In genomic region chr11:134425413-134425812, GRCh38 we compare ENCODE assay signal across 21 cellular contexts. TPM values are rescaled to one million over a fixed set of nuclear protein-coding genes. Genes with fewer than 3 reads are reported as not detected.
"Had no signal": no experiment of that assay in that cellular context is flagged by ENCODE, and none has a peak within 500 bp of the region (broad histone marks: within the 10 kb centered on the region; RNA-seq: fewer than 3 reads in every experiment).

No MANE protein-coding gene starts in this region.

- H3K4me3 Mint-ChIP-seq: naive thymus-derived CD8-positive, alpha-beta T cell; stimulated activated naive B cell treated with anti-CD40 and anti-IgM and Interleukin-4, amounts not matched to agents 10 μg/mL and 1 μg/mL and 100 μg/mL, for 72 hours; stimulated activated naive CD8-positive, alpha-beta T cell treated with anti-CD3 and anti-CD28 coated beads, Interleukin-15, amount 100 ng/mL, for 72 hours; type B pancreatic cell had no signal

- DNase-seq: cerebellar nuclear complex; esophagus squamous epithelium; foreskin fibroblast; kidney glomerular epithelial cell; mammary epithelial cell; mucosa of descending colon; naive thymus-derived CD8-positive, alpha-beta T cell; sigmoid colon; stimulated activated CD4-positive, alpha-beta T cell treated with anti-CD3 and anti-CD28 coated beads, Interleukin-2, amount 100 ng/mL, for 24 hours; stimulated activated CD4-positive, alpha-beta T cell treated with anti-CD3 and anti-CD28 coated beads, Interleukin-4, amount 100 ng/mL, for 4 hours; stimulated activated naive B cell treated with anti-CD40 and anti-IgM and Interleukin-4, amounts not matched to agents 10 μg/mL and 1 μg/mL and 100 μg/mL, for 72 hours; stimulated activated naive CD8-positive, alpha-beta T cell treated with anti-CD3 and anti-CD28 coated beads, Interleukin-15, amount 100 ng/mL, for 72 hours; thyroid gland had no signal

- H3K4me1 ChIP-seq: esophagus squamous epithelium, gastroesophageal sphincter, right atrium auricular region, sigmoid colon had no signal

- H3K79me2 ChIP-seq: hepatocyte had no signal

- H3K9me3 ChIP-seq: esophagus squamous epithelium, gastroesophageal sphincter, mucosa of descending colon, neutrophil, right atrium auricular region, sigmoid colon, thyroid gland had no signal

- H3K9me3 Mint-ChIP-seq: naive thymus-derived CD8-positive, alpha-beta T cell; stimulated activated naive CD8-positive, alpha-beta T cell treated with anti-CD3 and anti-CD28 coated beads, Interleukin-15, amount 100 ng/mL, for 72 hours; type B pancreatic cell had no signal

- H2AFZ ChIP-seq: hepatocyte had no signal

- H3K27ac ChIP-seq: coronary artery, esophagus squamous epithelium, gastroesophageal sphincter, hepatocyte, neutrophil, right atrium auricular region, sigmoid colon, skin epidermis, thyroid gland had no signal

- H3K4me2 ChIP-seq: hepatocyte had no signal

- H3K27ac Mint-ChIP-seq: naive thymus-derived CD8-positive, alpha-beta T cell; stimulated activated naive B cell treated with anti-CD40 and anti-IgM and Interleukin-4, amounts not matched to agents 10 μg/mL and 1 μg/mL and 100 μg/mL, for 72 hours; type B pancreatic cell had no signal

- H3K27me3 ChIP-seq: right atrium auricular region, thyroid gland had no signal

- H3K4me1 Mint-ChIP-seq: naive thymus-derived CD8-positive, alpha-beta T cell; stimulated activated naive B cell treated with anti-CD40 and anti-IgM and Interleukin-4, amounts not matched to agents 10 μg/mL and 1 μg/mL and 100 μg/mL, for 72 hours; stimulated activated naive CD8-positive, alpha-beta T cell treated with anti-CD3 and anti-CD28 coated beads, Interleukin-15, amount 100 ng/mL, for 72 hours had no signal

- H3K36me3 ChIP-seq: esophagus squamous epithelium, gastroesophageal sphincter, neutrophil, right atrium auricular region, sigmoid colon, thyroid gland had no signal

- H3K36me3 Mint-ChIP-seq: naive thymus-derived CD8-positive, alpha-beta T cell; stimulated activated naive B cell treated with anti-CD40 and anti-IgM and Interleukin-4, amounts not matched to agents 10 μg/mL and 1 μg/mL and 100 μg/mL, for 72 hours; type B pancreatic cell had no signal

- H3K4me3 ChIP-seq: coronary artery, esophagus squamous epithelium, gastroesophageal sphincter, hepatocyte, mucosa of descending colon, right atrium auricular region, sigmoid colon, skin epidermis, thyroid gland had no signal

RNA-seq across cellular contexts. Expression of gene B3GAT1, which starts 13.4 kb away (rescaled TPM):
- total RNA-seq: epithelial cell of proximal tubule had no signal
- polyA plus RNA-seq: naive thymus-derived CD8-positive, alpha-beta T cell had no signal
